In genomic region chr19:31532034-31532433, GRCh38 we compare ENCODE assay signal across 1 cellular context.
TF ChIP-seq lines count a peak whose summit lies in the region.

No MANE protein-coding gene starts in this region.

TF ChIP-seq in GM23338, 12 proteins besides CTCF, POLR2A, EP300 and RAD21 (continued from another document):
- no peak for TF ChIP-seq ZNF462 (CRISPR knock-in tag; IDR thresholded peaks at IDR 0.05)
- TF ChIP-seq CREB1 (CRISPR knock-in tag; IDR thresholded peaks at IDR 0.05; ENCODE audit: low read depth): no peak
- TF ChIP-seq STAT1 (IDR thresholded peaks at IDR 0.05; ENCODE audit: unreplicated experiment): no peak
- no peak for TF ChIP-seq ZNF331 (CRISPR knock-in tag; IDR thresholded peaks at IDR 0.05; ENCODE audit: low read depth)
- TF ChIP-seq JUNB (IDR thresholded peaks at IDR 0.05; ENCODE audit: unreplicated experiment): no peak
- TF ChIP-seq REST (IDR thresholded peaks at IDR 0.05; ENCODE audit: unreplicated experiment): no peak
- no peak for TF ChIP-seq EZH2phosphoT487 (IDR thresholded peaks at IDR 0.05; ENCODE audit: unreplicated experiment)
